In the genomic region with DNA sequence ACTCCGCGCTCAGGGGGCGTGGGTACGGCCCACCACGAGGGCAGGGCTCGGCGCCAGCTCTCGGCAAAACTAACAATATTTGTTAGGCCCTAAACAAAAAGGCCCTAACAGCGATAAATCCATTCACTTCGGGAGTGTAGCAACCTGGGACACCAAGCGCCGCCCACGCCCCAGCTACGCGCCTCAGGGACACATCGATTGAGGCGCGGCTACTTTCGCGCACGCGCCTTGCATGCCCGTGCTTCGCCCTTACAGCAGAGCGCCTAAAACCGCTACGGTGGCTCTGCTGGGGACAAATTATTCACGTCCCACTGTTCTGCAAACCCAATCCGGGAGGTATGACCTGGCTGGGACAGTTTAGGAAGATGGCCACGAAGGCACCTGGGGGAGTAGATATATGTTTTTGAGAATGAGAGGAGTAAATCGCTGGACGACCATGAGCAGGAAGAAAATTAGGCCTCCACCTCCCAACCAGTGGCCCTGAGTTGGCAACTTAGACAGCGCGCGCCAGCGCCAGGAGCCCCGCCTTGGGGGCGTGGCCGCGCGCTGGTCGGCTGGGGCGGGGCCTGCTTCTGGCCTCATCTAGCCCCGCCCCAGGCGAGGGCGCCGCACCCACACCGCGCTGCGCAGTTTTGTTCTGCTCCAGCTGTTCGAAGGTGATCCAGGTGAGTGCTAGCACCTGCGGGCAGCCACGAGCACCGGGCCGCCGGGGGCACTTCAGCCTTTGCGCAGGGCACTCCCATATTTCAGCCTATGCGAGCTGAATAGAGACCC, we compare ENCODE assay signal across 8 cellular contexts. TPM values are rescaled to one million over a fixed set of nuclear protein-coding genes. Genes with fewer than 3 reads are reported as not detected.
DNase-seq lines count a peak whose midpoint lies in the region; ATAC-seq, FAIRE-seq and TF ChIP-seq lines count a peak whose summit lies in the region.

MGST3 (plus strand) TSS at position 606 of the 774 bp plus-strand sequence. CDS start 18,614 bp downstream, outside the sequence.

- H3K36me3 ChIP-seq in pancreas, result no peaks in the 10 kb centered on the region
- no peaks in the 10 kb centered on the region for H3K36me3 ChIP-seq in tibial artery

- H3K9me3 Mint-ChIP-seq in activated naive CD8-positive, alpha-beta T cell treated with anti-CD3 and anti-CD28 coated beads, Interleukin-2, amount 50 U/mL, for 24 hours, result no peaks in the 10 kb centered on the region

- H3K4me3 Mint-ChIP-seq in activated naive CD8-positive, alpha-beta T cell treated with anti-CD3 and anti-CD28 coated beads, Interleukin-2, amount 50 U/mL, for 24 hours, result no peak within 1 kb of the TSS

- peak; percentile 99 for FAIRE-seq in GM12892 (lab: Jason Lieb, UNC)
- no peak for FAIRE-seq in pancreas (lab: Jason Lieb, UNC)

- peak within 1 kb of the TSS; percentile 87 to 95 (median 94) for H3K27ac ChIP-seq in pancreas
- peak within 1 kb of the TSS; percentile 77 to 88 for H3K27ac ChIP-seq in tibial artery

- H3K36me3 Mint-ChIP-seq in activated naive CD8-positive, alpha-beta T cell treated with anti-CD3 and anti-CD28 coated beads, Interleukin-2, amount 50 U/mL, for 24 hours (ENCODE audit: low read depth), result no peaks in the 10 kb centered on the region

- H3K27ac Mint-ChIP-seq in activated naive CD8-positive, alpha-beta T cell treated with anti-CD3 and anti-CD28 coated beads, Interleukin-2, amount 50 U/mL, for 24 hours, result no peak within 1 kb of the TSS

- H3K4me3 ChIP-seq in pancreas (peak within 1 kb of the TSS; percentile 72 to 80 (median 77)), tibial artery (peak within 1 kb of the TSS; percentile 67 to 90)

- peak; percentile 72 for TF ChIP-seq POLR2A in GM12892 (IDR thresholded peaks at IDR 0.05; ENCODE audit: low read depth, low read length)

- intact Hi-C loops in Right ventricle myocardium superior (cut with DNase I) (no loop called here), pancreas (cut with DNase I) (no loop called here), tibial artery (cut with DNase I; ENCODE audit: low total_unique reads) (loop anchor here (5.0 to 10.0 kb wide), 3 partner anchors 66 to 204 kb away; partner anchors contain the start of genes ALDH9A1 and TMCO1)

- DNase-seq in GM12892 (ENCODE audit: insufficient read length), result peak; percentile 88
- peak; percentile 96 for DNase-seq in NCI-H1436 (lab: John Stamatoyannopoulos, UW)
- peak; percentile 96 for DNase-seq in SW480 (ENCODE audit: low spot score)
- peak; percentile 94 for DNase-seq in activated naive CD8-positive, alpha-beta T cell treated with anti-CD3 and anti-CD28 coated beads, Interleukin-2, amount 50 U/mL, for 24 hours
- peak; percentile 97 for DNase-seq in Right ventricle myocardium superior
- peak; percentile 94 to 99 (median 96) for DNase-seq in pancreas
- DNase-seq in tibial artery, result peak; percentile 94 to 97

- no peaks in the 10 kb centered on the region for H3K27me3 ChIP-seq in pancreas
- no peaks in the 10 kb centered on the region for H3K27me3 ChIP-seq in tibial artery

- ATAC-seq in HG02840 (IDR thresholded peaks at IDR 0.05; ENCODE audit: low FRiP score, unreplicated experiment), result peak; percentile 83
- ATAC-seq in activated naive CD8-positive, alpha-beta T cell treated with anti-CD3 and anti-CD28 coated beads, Interleukin-2, amount 50 U/mL, for 24 hours, result peak; percentile 90
- ATAC-seq in Right ventricle myocardium superior (ENCODE audit: poor library complexity), result peak; percentile 98
- ATAC-seq in pancreas, result peak; percentile 94 to 98 (median 95)

- H3K27me3 Mint-ChIP-seq in activated naive CD8-positive, alpha-beta T cell treated with anti-CD3 and anti-CD28 coated beads, Interleukin-2, amount 50 U/mL, for 24 hours, result no peaks in the 10 kb centered on the region

- TF ChIP-seq CTCF in pancreas (IDR thresholded peaks at IDR 0.05), result no peak
- no peak for TF ChIP-seq CTCF in tibial artery (IDR thresholded peaks at IDR 0.05)

- no peaks in the 10 kb centered on the region for H3K9me3 ChIP-seq in pancreas
- H3K9me3 ChIP-seq in tibial artery, result no peaks in the 10 kb centered on the region

- H3K4me1 ChIP-seq in pancreas (peaks cover 0 to 15% (median 15%) of the 10 kb centered on the region in 3 donors), tibial artery (peaks cover 0 to 39% (median 32%) of the 10 kb centered on the region in 4 donors)

- peaks cover 21% of the 10 kb centered on the region for H3K4me1 Mint-ChIP-seq in activated naive CD8-positive, alpha-beta T cell treated with anti-CD3 and anti-CD28 coated beads, Interleukin-2, amount 50 U/mL, for 24 hours

- 0% methylated on average over 57 to 58 of the region's 58 CpGs for WGBS in pancreas, 2 donors

RNA-seq across cellular contexts. Expression of gene MGST3, which starts in this region (rescaled TPM):
- 69.8 TPM for polyA plus RNA-seq in GM12892 (2012; ENCODE audit: missing spikeins)
- total RNA-seq in Right ventricle myocardium superior (601 TPM), pancreas (10 to 100 TPM; 46.1 to 78.7 (median 49.9) TPM)
- 100 to 1,000 TPM in 1 of 2 donors, 10 to 100 TPM in 1; 63.4 to 112 TPM for polyA plus RNA-seq in pancreas

Comparison
In these comparisons a context has a peak if more than half of its experiments do, and no peak if none do; other contexts are left out.
1. Peak in every context shown above with its lines: DNase-seq, ATAC-seq, H3K4me3 ChIP-seq and H3K27ac ChIP-seq.